In genomic region chr7:154843670-154844237, GRCh38 we compare ENCODE assay signal across 19 cellular contexts.
DNase-seq lines count a peak whose midpoint lies in the region; ATAC-seq and TF ChIP-seq lines count a peak whose summit lies in the region.
"Had no signal": no experiment of that assay in that cellular context is flagged by ENCODE, and none has a peak within 500 bp of the region (broad histone marks: within the 10 kb centered on the region; RNA-seq: fewer than 3 reads in every experiment).

No MANE protein-coding gene starts in this region.

- intact Hi-C loops in tibial artery (cut with DNase I; ENCODE audit: low total_unique reads), result no loop called here

- no peak overlapping the region for H3K4me3 ChIP-seq in smooth muscle cell
- no peak overlapping the region for H3K4me3 ChIP-seq in tibial artery
- H3K4me3 ChIP-seq: A549, K562 had no signal

- H3K27ac ChIP-seq in VCaP, result peak overlapping the region; percentile 99
- H3K27ac ChIP-seq in smooth muscle cell (ENCODE audit: low read depth), result no peak overlapping the region
- H3K27ac ChIP-seq in tibial artery, result no peak overlapping the region
- H3K27ac ChIP-seq: 22Rv1, A549, HL-60 had no signal

- H3K4me1 ChIP-seq in smooth muscle cell (ENCODE audit: low read depth) (peaks cover 16% of the 10 kb centered on the region), tibial artery (no peaks in the 10 kb centered on the region)
- H3K4me1 ChIP-seq: A549 had no signal

- ATAC-seq in HG03432 (IDR thresholded peaks at IDR 0.05; ENCODE audit: unreplicated experiment), result peak; percentile 50

- no peaks in the 10 kb centered on the region for H3K79me2 ChIP-seq in smooth muscle cell (ENCODE audit: low read depth)

- H3K36me3 ChIP-seq in smooth muscle cell (ENCODE audit: low read depth) (no peaks in the 10 kb centered on the region), tibial artery (no peaks in the 10 kb centered on the region)

- 86% methylated on average over 5 of the region's 5 CpGs for WGBS in smooth muscle cell (ENCODE audit: low lambda C conversion rate)

- H3K4me2 ChIP-seq in smooth muscle cell, result peak overlapping the region; percentile 72
- H3K4me2 ChIP-seq: A549 had no signal

- H3F3A ChIP-seq in smooth muscle cell (ENCODE audit: low read depth), result peaks cover 4% of the 10 kb centered on the region

- no peak overlapping the region for H3K9ac ChIP-seq in smooth muscle cell (ENCODE audit: low read depth)

- no peak for TF ChIP-seq CTCF in VCaP (conservative IDR thresholded peaks at IDR 0.05)
- TF ChIP-seq CTCF in smooth muscle cell (IDR thresholded peaks at IDR 0.05; ENCODE audit: borderline replicate concordance, insufficient read depth, poor library complexity, severe bottlenecking), result no peak
- no peak for TF ChIP-seq CTCF in tibial artery (IDR thresholded peaks at IDR 0.05)

- H2AFZ ChIP-seq in smooth muscle cell (ENCODE audit: low read depth), result no peak overlapping the region

- H3K9me3 ChIP-seq in smooth muscle cell (replicated peaks; ENCODE audit: low read depth) (no peaks in the 10 kb centered on the region), tibial artery (no peaks in the 10 kb centered on the region)
- H3K9me3 ChIP-seq: A549 had no signal

- DNase-seq in NCI-H1092 treated with DMSO at 0.1 percent for 48 hours (lab: John Stamatoyannopoulos, UW) (peak; percentile 57), NCI-H1092 (lab: John Stamatoyannopoulos, UW) (no peak), smooth muscle cell (lab: John Stamatoyannopoulos, UW; ENCODE audit: unreplicated experiment) (no peak), inferior parietal cortex (ENCODE audit: extremely low spot score) (no peak), tibial artery (no peak)
- DNase-seq: AML-193; Calu3; CD4-positive, alpha-beta memory T cell; DMS53; DND-41; EL; H9; IMR-90 had no signal

- H3K27me3 ChIP-seq in smooth muscle cell (ENCODE audit: low read depth) (no peaks in the 10 kb centered on the region), tibial artery (no peaks in the 10 kb centered on the region)

- no peaks in the 10 kb centered on the region for H4K20me1 ChIP-seq in smooth muscle cell (ENCODE audit: low read depth)
